Comparison of ENCODE assay signal across 1 cellular context in genomic region chr1:27598288-27598687, GRCh38.
TF ChIP-seq lines count a peak whose summit lies in the region.

No MANE protein-coding gene starts in this region.

TF ChIP-seq in GM12878, 131 proteins besides CTCF, POLR2A, EP300 and RAD21:
- TF ChIP-seq MEF2B (IDR thresholded peaks at IDR 0.05; ENCODE audit: partially characterized antibody, poor library complexity, severe bottlenecking) (peak; percentile 24), CREB1 (IDR thresholded peaks at IDR 0.05; ENCODE audit: low read depth) (no peak)
